In the genomic region with DNA sequence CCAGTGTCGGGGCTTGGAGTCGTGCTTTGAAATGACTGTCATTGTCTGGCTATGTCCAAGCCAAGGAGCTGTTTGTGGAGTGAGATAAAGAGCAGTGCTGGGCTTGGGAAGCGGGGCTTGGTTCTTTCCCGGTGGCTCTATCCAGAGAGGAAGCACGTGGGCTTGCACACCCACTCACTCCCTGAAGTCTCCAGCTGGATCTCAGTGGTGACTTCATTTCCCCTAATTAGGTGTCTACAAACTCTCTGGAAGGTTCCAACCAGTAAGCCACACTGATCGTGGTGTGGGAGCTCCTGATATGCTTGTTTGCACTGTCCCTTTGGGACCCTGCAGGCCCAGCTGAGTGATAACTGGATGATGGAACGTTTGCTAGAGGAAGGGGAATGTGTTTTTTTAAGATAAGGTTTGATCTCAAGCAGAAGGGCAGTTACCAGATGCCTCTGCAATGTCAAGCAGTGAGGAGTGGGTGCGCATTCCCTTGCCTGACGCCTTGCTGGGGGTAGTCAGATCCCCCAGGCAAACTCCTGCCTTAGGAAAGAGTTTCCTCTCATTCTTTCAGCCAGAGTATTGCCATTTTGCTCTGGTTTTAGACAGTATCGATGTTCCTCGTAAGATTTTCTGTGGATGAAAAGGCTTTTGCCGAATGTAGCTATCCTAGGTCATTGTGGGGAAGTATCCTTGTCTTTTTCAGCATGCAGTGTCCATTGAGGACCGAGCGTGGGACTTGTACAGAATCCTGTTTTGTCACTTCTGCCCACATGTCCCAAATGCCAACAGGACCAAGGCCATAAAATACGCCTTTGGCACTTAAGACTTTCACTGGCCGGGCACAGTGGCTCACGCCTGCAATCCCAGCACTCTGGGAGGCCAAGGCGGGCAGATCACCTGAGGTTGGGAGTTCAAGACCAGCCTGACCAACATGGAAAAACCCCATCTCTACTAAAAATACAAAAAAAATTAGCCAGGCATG, we compare ENCODE assay signal across 9 cellular contexts.
DNase-seq lines count a peak whose midpoint lies in the region; ATAC-seq and TF ChIP-seq lines count a peak whose summit lies in the region.
"Had no signal": no experiment of that assay in that cellular context is flagged by ENCODE, and none has a peak within 500 bp of the region (broad histone marks: within the 10 kb centered on the region; RNA-seq: fewer than 3 reads in every experiment).

No MANE protein-coding gene starts in this region.

- H3K36me3 ChIP-seq in adrenal gland (replicated peaks in 1 of 2) = no peaks in the 10 kb centered on the region
- H3K36me3 ChIP-seq in right atrium auricular region = peaks cover 12% of the 10 kb centered on the region
- no peaks in the 10 kb centered on the region for H3K36me3 ChIP-seq in smooth muscle cell (ENCODE audit: low read depth)
- no peaks in the 10 kb centered on the region for H3K36me3 ChIP-seq in naive thymus-derived CD4-positive, alpha-beta T cell (ENCODE audit: control insufficient read depth in 2 of 3, insufficient read depth in 3 of 3, low read length in 3 of 3)

- intact Hi-C loops in adrenal gland (cut with DNase I) = no loop called here
- intact Hi-C loops in naive thymus-derived CD4-positive, alpha-beta T cell (cut with micrococcal nuclease) = no loop called here

- no peaks in the 10 kb centered on the region for H3K9me3 ChIP-seq in adrenal gland (replicated peaks in 1 of 3)
- H3K9me3 ChIP-seq in right atrium auricular region = no peaks in the 10 kb centered on the region
- H3K9me3 ChIP-seq in smooth muscle cell (replicated peaks; ENCODE audit: low read depth) = no peaks in the 10 kb centered on the region
- H3K9me3 ChIP-seq in naive thymus-derived CD4-positive, alpha-beta T cell (ENCODE audit: control insufficient read depth in 2 of 3, low read length in 3 of 3) = no peaks in the 10 kb centered on the region

- DNase-seq in HCEC 1CT (peak; percentile 58), adrenal gland (peak in 6 of 7 donors; percentile 31 to 68 (median 36)), right atrium auricular region (ENCODE audit: low spot score) (peak; percentile 91), smooth muscle cell (lab: John Stamatoyannopoulos, UW; ENCODE audit: unreplicated experiment) (no peak), LoVo (ENCODE audit: low spot score) (no peak), 8988T (no peak)
- no peak for DNase-seq in naive thymus-derived CD4-positive, alpha-beta T cell
- DNase-seq: PC-3 had no signal

- CTCF ChIA-PET in naive thymus-derived CD4-positive, alpha-beta T cell (lab: Charles Lee) = no interaction called here

- peaks cover 0 to 41% (median 8%) of the 10 kb centered on the region in 5 donors for H3K36me3 Mint-ChIP-seq in naive thymus-derived CD4-positive, alpha-beta T cell

- TF ChIP-seq CTCF in adrenal gland (IDR thresholded peaks at IDR 0.05) = no peak
- no peak for TF ChIP-seq CTCF in right atrium auricular region (IDR thresholded peaks at IDR 0.05)
- TF ChIP-seq CTCF in smooth muscle cell (IDR thresholded peaks at IDR 0.05; ENCODE audit: borderline replicate concordance, insufficient read depth, poor library complexity, severe bottlenecking) = no peak

- H3K27me3 Mint-ChIP-seq in naive thymus-derived CD4-positive, alpha-beta T cell = no peaks in the 10 kb centered on the region

- TF ChIP-seq POLR2A in adrenal gland (IDR thresholded peaks at IDR 0.05) = no peak

- H3K4me1 Mint-ChIP-seq in naive thymus-derived CD4-positive, alpha-beta T cell = peaks cover 29 to 57% (median 42%) of the 10 kb centered on the region in 7 donors

- H3K27ac Mint-ChIP-seq in naive thymus-derived CD4-positive, alpha-beta T cell = peak overlapping the region in 2 of 9 donors; percentile 26 to 52

- peak overlapping the region in 2 of 5 donors; percentile 72 to 86 for H3K27ac ChIP-seq in adrenal gland
- peak overlapping the region; percentile 82 to 88 for H3K27ac ChIP-seq in right atrium auricular region
- peak overlapping the region; percentile 96 for H3K27ac ChIP-seq in smooth muscle cell (ENCODE audit: low read depth)
- H3K27ac ChIP-seq in naive thymus-derived CD4-positive, alpha-beta T cell (ENCODE audit: low read depth, low read length) = no peak overlapping the region

- peak overlapping the region; percentile 9 for H3K4me2 ChIP-seq in smooth muscle cell

- peaks cover 31% of the 10 kb centered on the region for H3K79me2 ChIP-seq in smooth muscle cell (ENCODE audit: low read depth)

- H3K9me3 Mint-ChIP-seq in naive thymus-derived CD4-positive, alpha-beta T cell = peaks cover 0 to 2% (median 0%) of the 10 kb centered on the region in 11 donors

- peak overlapping the region in 1 of 10 donors; percentile 9 for H3K4me3 Mint-ChIP-seq in naive thymus-derived CD4-positive, alpha-beta T cell

- 69 to 83% (median 72%) methylated on average over 18 of the region's 18 CpGs for WGBS in adrenal gland, 4 donors
- 11% methylated on average over 18 of the region's 18 CpGs for WGBS in smooth muscle cell (ENCODE audit: low lambda C conversion rate)

- H3K27me3 ChIP-seq in adrenal gland = no peaks in the 10 kb centered on the region
- H3K27me3 ChIP-seq in right atrium auricular region = no peaks in the 10 kb centered on the region
- H3K27me3 ChIP-seq in smooth muscle cell (ENCODE audit: low read depth) = no peaks in the 10 kb centered on the region
- no peaks in the 10 kb centered on the region for H3K27me3 ChIP-seq in naive thymus-derived CD4-positive, alpha-beta T cell (ENCODE audit: control insufficient read depth in 2 of 2, insufficient read depth in 2 of 2, low read length in 2 of 2)

- H3K9ac ChIP-seq in smooth muscle cell (ENCODE audit: low read depth) = peak overlapping the region; percentile 75

- H3K4me3 ChIP-seq in adrenal gland = no peak overlapping the region
- H3K4me3 ChIP-seq in right atrium auricular region = no peak overlapping the region
- no peak overlapping the region for H3K4me3 ChIP-seq in smooth muscle cell
- no peak overlapping the region for H3K4me3 ChIP-seq in naive thymus-derived CD4-positive, alpha-beta T cell (ENCODE audit: low read length)

- H2AFZ ChIP-seq in smooth muscle cell (ENCODE audit: low read depth) = no peak overlapping the region

- no peaks in the 10 kb centered on the region for H4K20me1 ChIP-seq in smooth muscle cell (ENCODE audit: low read depth)

- POLR2A ChIA-PET in naive thymus-derived CD4-positive, alpha-beta T cell (lab: Charles Lee) = no interaction called here

- no peak for ATAC-seq in naive thymus-derived CD4-positive, alpha-beta T cell
- no peak for ATAC-seq in GM19035 (IDR thresholded peaks at IDR 0.05; ENCODE audit: unreplicated experiment)
- ATAC-seq: PC-3 had no signal

- peaks cover 57% of the 10 kb centered on the region for H3F3A ChIP-seq in smooth muscle cell (ENCODE audit: low read depth)

- H3K4me1 ChIP-seq in adrenal gland (replicated peaks in 1 of 2) = peaks cover 0 to 13% of the 10 kb centered on the region in 2 donors
- peaks cover 0 to 43% of the 10 kb centered on the region in 2 donors for H3K4me1 ChIP-seq in right atrium auricular region
- peaks cover 10% of the 10 kb centered on the region for H3K4me1 ChIP-seq in smooth muscle cell (ENCODE audit: low read depth)
- peaks cover 35 to 40% of the 10 kb centered on the region in 2 donors for H3K4me1 ChIP-seq in naive thymus-derived CD4-positive, alpha-beta T cell (ENCODE audit: control insufficient read depth in 2 of 2, insufficient read depth in 2 of 2, low read length in 2 of 2)

Comparison
In these comparisons a context has a peak if more than half of its experiments do, and no peak if none do; other contexts are left out.
1. DNase-seq: peak in HCEC 1CT (single experiment), adrenal gland (6 of 7) and right atrium auricular region (single experiment); none in smooth muscle cell (single experiment), LoVo (single experiment), naive thymus-derived CD4-positive, alpha-beta T cell (0 of 9) and 8988T (single experiment).